ENCODE assay signal across 23 cellular contexts in the genomic region with DNA sequence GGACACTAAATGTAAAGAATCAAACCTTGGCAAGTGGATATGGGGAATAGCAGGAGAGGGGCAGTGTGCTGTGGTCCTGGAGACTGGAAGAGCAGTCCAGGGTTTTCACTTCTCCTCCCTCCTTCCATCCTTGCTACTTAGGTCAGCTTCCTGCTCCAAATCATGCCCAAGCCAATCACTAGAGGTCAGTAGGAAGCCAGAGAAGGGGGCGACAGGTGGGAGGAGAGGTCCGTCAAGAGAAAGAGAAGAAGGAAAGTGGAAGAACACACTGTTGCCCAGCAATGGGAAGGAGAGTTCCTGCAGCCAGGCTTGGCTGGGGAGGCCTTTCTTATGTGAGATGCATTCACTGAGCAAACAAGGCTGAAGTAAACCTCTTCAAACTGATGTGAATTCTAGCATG.
A peak's percentile ranks its signal among the peaks of the same experiment; 100 is the strongest.
DNase-seq lines count a peak whose midpoint lies in the region; TF ChIP-seq lines count a peak whose summit lies in the region.
"Had no signal": no experiment of that assay in that cellular context is flagged by ENCODE, and none has a peak within 500 bp of the region (broad histone marks: within the 10 kb centered on the region; RNA-seq: fewer than 3 reads in every experiment).

No MANE protein-coding gene starts in this region.

- DNase-seq in DMS 273 (lab: John Stamatoyannopoulos, UW; ENCODE audit: unreplicated experiment) (peak; percentile 22), DMS 273 treated with DMSO at 0.1 percent for 48 hours (lab: John Stamatoyannopoulos, UW) (no peak), LNCaP clone FGC (ENCODE audit: low read depth) (no peak), iPS DF 19.7 (ENCODE audit: low read depth, low spot score) (peak; percentile 42), RKO (ENCODE audit: low spot score) (no peak), NOMO-1 (lab: John Stamatoyannopoulos, UW; ENCODE audit: unreplicated experiment in 2 of 2) (no peak), COLO668 (lab: John Stamatoyannopoulos, UW; ENCODE audit: unreplicated experiment) (no peak)
- no peak for DNase-seq in activated CD4-positive, alpha-beta T cell treated with anti-CD3 and anti-CD28 coated beads, Interleukin-2, amount 50 U/mL, for 4 hours
- DNase-seq: 8988T; activated CD8-positive, alpha-beta T cell treated with anti-CD3 and anti-CD28 coated beads for 36 hours; activated effector memory CD4-positive, alpha-beta T cell treated with Interleukin-2 at 50 U/mL for 16 hours; CD4-positive, alpha-beta memory T cell; cerebellar nuclear complex; DND-41; left lung; naive B cell; NCI-H1694; NCI-H2171 treated with DMSO at 0.1 percent for 48 hours; occipital lobe; stimulated activated CD8-positive, alpha-beta memory T cell treated with anti-CD3 and anti-CD28 coated beads, Interleukin-4, amount 100 ng/mL, for 48 hours; stomach; T-helper 9 cell had no signal

- peak; percentile 57 for TF ChIP-seq CTCF in LNCaP clone FGC (IDR thresholded peaks at IDR 0.05; ENCODE audit: control insufficient read depth, extremely low read depth, insufficient read depth)

- H3K4me3 ChIP-seq in LNCaP clone FGC (ENCODE audit: low read depth, low read length), result no peak overlapping the region
- H3K4me3 ChIP-seq: left lung, stomach, tibial nerve had no signal

Comparison
In these comparisons a context has a peak if more than half of its experiments do, and no peak if none do; other contexts are left out.
1. DNase-seq: peak in DMS 273 (single experiment) and iPS DF 19.7 (single experiment); none in DMS 273 treated with DMSO at 0.1 percent for 48 hours (single experiment), LNCaP clone FGC (single experiment), activated CD4-positive, alpha-beta T cell treated with anti-CD3 and anti-CD28 coated beads, Interleukin-2, amount 50 U/mL, for 4 hours (0 of 2), RKO (single experiment), NOMO-1 (0 of 2) and COLO668 (single experiment).